1 cellular context compared by ENCODE assay signal in genomic region chr6:30614044-30614842, GRCh38.
TF ChIP-seq lines count a peak whose summit lies in the region.

No MANE protein-coding gene starts in this region.

TF ChIP-seq in K562, 482 proteins besides CTCF, POLR2A, EP300 and RAD21 (continued from another document and continues in another):
- TF ChIP-seq, protein P1, sequence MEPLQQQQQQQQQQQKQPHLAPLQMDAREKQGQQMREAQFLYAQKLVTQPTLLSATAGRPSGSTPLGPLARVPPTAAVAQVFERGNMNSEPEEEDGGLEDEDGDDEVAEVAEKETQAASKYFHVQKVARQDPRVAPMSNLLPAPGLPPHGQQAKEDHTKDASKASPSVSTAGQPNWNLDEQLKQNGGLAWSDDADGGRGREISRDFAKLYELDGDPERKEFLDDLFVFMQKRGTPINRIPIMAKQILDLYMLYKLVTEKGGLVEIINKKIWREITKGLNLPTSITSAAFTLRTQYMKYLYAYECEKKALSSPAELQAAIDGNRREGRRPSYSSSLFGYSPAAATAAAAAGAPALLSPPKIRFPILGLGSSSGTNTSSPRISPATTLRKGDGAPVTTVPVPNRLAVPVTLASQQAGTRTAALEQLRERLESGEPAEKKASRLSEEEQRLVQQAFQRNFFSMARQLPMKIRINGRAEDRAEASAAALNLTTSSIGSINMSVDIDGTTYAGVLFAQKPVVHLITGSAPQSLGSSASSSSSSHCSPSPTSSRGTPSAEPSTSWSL (CRISPR knock-in tag; IDR thresholded peaks at IDR 0.05; ENCODE audit: borderline replicate concordance) = no peak
- TF ChIP-seq, protein P2, sequence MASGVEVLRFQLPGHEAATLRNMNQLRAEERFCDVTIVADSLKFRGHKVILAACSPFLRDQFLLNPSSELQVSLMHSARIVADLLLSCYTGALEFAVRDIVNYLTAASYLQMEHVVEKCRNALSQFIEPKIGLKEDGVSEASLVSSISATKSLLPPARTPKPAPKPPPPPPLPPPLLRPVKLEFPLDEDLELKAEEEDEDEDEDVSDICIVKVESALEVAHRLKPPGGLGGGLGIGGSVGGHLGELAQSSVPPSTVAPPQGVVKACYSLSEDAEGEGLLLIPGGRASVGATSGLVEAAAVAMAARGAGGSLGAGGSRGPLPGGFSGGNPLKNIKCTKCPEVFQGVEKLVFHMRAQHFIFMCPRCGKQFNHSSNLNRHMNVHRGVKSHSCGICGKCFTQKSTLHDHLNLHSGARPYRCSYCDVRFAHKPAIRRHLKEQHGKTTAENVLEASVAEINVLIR (CRISPR knock-in tag; IDR thresholded peaks at IDR 0.05) = no peak
- no peak for TF ChIP-seq FOXP1 (CRISPR knock-in tag; IDR thresholded peaks at IDR 0.05)
- TF ChIP-seq SETDB1 (IDR thresholded peaks at IDR 0.05; ENCODE audit: low read length) = no peak
- no peak for TF ChIP-seq ZZZ3 (IDR thresholded peaks at IDR 0.05)
- TF ChIP-seq, protein P3, sequence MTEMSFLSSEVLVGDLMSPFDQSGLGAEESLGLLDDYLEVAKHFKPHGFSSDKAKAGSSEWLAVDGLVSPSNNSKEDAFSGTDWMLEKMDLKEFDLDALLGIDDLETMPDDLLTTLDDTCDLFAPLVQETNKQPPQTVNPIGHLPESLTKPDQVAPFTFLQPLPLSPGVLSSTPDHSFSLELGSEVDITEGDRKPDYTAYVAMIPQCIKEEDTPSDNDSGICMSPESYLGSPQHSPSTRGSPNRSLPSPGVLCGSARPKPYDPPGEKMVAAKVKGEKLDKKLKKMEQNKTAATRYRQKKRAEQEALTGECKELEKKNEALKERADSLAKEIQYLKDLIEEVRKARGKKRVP (CRISPR knock-in tag; IDR thresholded peaks at IDR 0.05) = no peak; the same call in 1 of the 2 replicates
- no peak for TF ChIP-seq BDP1 (IDR thresholded peaks at IDR 0.05; ENCODE audit: insufficient read depth, insufficient read length)
- no peak for TF ChIP-seq WHSC1 (IDR thresholded peaks at IDR 0.05; ENCODE audit: low read length)
- TF ChIP-seq MAFK (IDR thresholded peaks at IDR 0.05; ENCODE audit: low read length) = no peak
- no peak for TF ChIP-seq FOXK1 (CRISPR knock-in tag; IDR thresholded peaks at IDR 0.05; ENCODE audit: borderline replicate concordance)
- TF ChIP-seq TCF3 (CRISPR knock-in tag; IDR thresholded peaks at IDR 0.05) = no peak
- TF ChIP-seq, protein P4, sequence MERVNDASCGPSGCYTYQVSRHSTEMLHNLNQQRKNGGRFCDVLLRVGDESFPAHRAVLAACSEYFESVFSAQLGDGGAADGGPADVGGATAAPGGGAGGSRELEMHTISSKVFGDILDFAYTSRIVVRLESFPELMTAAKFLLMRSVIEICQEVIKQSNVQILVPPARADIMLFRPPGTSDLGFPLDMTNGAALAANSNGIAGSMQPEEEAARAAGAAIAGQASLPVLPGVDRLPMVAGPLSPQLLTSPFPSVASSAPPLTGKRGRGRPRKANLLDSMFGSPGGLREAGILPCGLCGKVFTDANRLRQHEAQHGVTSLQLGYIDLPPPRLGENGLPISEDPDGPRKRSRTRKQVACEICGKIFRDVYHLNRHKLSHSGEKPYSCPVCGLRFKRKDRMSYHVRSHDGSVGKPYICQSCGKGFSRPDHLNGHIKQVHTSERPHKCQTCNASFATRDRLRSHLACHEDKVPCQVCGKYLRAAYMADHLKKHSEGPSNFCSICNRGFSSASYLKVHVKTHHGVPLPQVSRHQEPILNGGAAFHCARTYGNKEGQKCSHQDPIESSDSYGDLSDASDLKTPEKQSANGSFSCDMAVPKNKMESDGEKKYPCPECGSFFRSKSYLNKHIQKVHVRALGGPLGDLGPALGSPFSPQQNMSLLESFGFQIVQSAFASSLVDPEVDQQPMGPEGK (CRISPR knock-in tag; IDR thresholded peaks at IDR 0.05; ENCODE audit: borderline replicate concordance) = peak; percentile 42; the same call in 1 of the 2 replicates
- TF ChIP-seq CEBPB (tag; IDR thresholded peaks at IDR 0.05) = no peak
- TF ChIP-seq ZNF512 (tag; IDR thresholded peaks at IDR 0.05) = no peak
- no peak for TF ChIP-seq TCF7L2 (IDR thresholded peaks at IDR 0.05; ENCODE audit: low read depth, low read length)
- 0 out of 2 replicates have a peak, but pooled peaks have one; percentile 15 for TF ChIP-seq TRIM28 (IDR thresholded peaks at IDR 0.05)
- no peak for TF ChIP-seq ZNF212 (CRISPR knock-in tag; IDR thresholded peaks at IDR 0.05)
- TF ChIP-seq EGR1 (conservative IDR thresholded peaks at IDR 0.05) = 0 out of 2 replicates have a peak, but pooled peaks have one; percentile 3
- TF ChIP-seq, protein P5, sequence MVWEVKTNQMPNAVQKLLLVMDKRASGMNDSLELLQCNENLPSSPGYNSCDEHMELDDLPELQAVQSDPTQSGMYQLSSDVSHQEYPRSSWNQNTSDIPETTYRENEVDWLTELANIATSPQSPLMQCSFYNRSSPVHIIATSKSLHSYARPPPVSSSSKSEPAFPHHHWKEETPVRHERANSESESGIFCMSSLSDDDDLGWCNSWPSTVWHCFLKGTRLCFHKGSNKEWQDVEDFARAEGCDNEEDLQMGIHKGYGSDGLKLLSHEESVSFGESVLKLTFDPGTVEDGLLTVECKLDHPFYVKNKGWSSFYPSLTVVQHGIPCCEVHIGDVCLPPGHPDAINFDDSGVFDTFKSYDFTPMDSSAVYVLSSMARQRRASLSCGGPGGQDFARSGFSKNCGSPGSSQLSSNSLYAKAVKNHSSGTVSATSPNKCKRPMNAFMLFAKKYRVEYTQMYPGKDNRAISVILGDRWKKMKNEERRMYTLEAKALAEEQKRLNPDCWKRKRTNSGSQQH (CRISPR knock-in tag; IDR thresholded peaks at IDR 0.05) = peak; percentile 90
- TF ChIP-seq, protein P6, sequence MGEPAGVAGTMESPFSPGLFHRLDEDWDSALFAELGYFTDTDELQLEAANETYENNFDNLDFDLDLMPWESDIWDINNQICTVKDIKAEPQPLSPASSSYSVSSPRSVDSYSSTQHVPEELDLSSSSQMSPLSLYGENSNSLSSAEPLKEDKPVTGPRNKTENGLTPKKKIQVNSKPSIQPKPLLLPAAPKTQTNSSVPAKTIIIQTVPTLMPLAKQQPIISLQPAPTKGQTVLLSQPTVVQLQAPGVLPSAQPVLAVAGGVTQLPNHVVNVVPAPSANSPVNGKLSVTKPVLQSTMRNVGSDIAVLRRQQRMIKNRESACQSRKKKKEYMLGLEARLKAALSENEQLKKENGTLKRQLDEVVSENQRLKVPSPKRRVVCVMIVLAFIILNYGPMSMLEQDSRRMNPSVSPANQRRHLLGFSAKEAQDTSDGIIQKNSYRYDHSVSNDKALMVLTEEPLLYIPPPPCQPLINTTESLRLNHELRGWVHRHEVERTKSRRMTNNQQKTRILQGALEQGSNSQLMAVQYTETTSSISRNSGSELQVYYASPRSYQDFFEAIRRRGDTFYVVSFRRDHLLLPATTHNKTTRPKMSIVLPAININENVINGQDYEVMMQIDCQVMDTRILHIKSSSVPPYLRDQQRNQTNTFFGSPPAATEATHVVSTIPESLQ (CRISPR knock-in tag; IDR thresholded peaks at IDR 0.05) = peak; percentile 29; the same call in 1 of the 2 replicates
- 0 out of 2 replicates have a peak, but pooled peaks have one; percentile 53 for TF ChIP-seq LARP7 (IDR thresholded peaks at IDR 0.05)
- TF ChIP-seq E2F8 (IDR thresholded peaks at IDR 0.05; ENCODE audit: low read depth, partially characterized antibody) = peak; percentile 68
- TF ChIP-seq, protein P7, sequence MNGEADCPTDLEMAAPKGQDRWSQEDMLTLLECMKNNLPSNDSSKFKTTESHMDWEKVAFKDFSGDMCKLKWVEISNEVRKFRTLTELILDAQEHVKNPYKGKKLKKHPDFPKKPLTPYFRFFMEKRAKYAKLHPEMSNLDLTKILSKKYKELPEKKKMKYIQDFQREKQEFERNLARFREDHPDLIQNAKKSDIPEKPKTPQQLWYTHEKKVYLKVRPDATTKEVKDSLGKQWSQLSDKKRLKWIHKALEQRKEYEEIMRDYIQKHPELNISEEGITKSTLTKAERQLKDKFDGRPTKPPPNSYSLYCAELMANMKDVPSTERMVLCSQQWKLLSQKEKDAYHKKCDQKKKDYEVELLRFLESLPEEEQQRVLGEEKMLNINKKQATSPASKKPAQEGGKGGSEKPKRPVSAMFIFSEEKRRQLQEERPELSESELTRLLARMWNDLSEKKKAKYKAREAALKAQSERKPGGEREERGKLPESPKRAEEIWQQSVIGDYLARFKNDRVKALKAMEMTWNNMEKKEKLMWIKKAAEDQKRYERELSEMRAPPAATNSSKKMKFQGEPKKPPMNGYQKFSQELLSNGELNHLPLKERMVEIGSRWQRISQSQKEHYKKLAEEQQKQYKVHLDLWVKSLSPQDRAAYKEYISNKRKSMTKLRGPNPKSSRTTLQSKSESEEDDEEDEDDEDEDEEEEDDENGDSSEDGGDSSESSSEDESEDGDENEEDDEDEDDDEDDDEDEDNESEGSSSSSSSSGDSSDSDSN (IDR thresholded peaks at IDR 0.05; ENCODE audit: borderline replicate concordance in 1 of 2, low read depth in 2 of 2, low read length in 2 of 2) = no peak
- TF ChIP-seq, protein P8, sequence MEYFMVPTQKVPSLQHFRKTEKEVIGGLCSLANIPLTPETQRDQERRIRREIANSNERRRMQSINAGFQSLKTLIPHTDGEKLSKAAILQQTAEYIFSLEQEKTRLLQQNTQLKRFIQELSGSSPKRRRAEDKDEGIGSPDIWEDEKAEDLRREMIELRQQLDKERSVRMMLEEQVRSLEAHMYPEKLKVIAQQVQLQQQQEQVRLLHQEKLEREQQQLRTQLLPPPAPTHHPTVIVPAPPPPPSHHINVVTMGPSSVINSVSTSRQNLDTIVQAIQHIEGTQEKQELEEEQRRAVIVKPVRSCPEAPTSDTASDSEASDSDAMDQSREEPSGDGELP (CRISPR knock-in tag; IDR thresholded peaks at IDR 0.05; ENCODE audit: borderline replicate concordance) = no peak
- no peak for TF ChIP-seq MEF2D (tag; conservative IDR thresholded peaks at IDR 0.05; ENCODE audit: low read depth)
- TF ChIP-seq PML (IDR thresholded peaks at IDR 0.05; ENCODE audit: low read length) = no peak
- TF ChIP-seq CCAR2 (IDR thresholded peaks at IDR 0.05; ENCODE audit: low read depth, low read length) = no peak
- peak; percentile 60 for TF ChIP-seq MTA3 (IDR thresholded peaks at IDR 0.05; ENCODE audit: borderline replicate concordance)
- no peak for TF ChIP-seq ZC3H8 (IDR thresholded peaks at IDR 0.05)
- no peak for TF ChIP-seq ZBED1 (IDR thresholded peaks at IDR 0.05)
- TF ChIP-seq, protein P9, sequence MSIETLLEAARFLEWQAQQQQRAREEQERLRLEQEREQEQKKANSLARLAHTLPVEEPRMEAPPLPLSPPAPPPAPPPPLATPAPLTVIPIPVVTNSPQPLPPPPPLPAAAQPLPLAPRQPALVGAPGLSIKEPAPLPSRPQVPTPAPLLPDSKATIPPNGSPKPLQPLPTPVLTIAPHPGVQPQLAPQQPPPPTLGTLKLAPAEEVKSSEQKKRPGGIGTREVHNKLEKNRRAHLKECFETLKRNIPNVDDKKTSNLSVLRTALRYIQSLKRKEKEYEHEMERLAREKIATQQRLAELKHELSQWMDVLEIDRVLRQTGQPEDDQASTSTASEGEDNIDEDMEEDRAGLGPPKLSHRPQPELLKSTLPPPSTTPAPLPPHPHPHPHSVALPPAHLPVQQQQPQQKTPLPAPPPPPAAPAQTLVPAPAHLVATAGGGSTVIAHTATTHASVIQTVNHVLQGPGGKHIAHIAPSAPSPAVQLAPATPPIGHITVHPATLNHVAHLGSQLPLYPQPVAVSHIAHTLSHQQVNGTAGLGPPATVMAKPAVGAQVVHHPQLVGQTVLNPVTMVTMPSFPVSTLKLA (conservative IDR thresholded peaks at IDR 0.05) = 0 out of 4 replicates have a peak, but pooled peaks of 1 of the 2 experiments have one; percentile 21
- TF ChIP-seq SMAD3 (CRISPR knock-in tag; conservative IDR thresholded peaks at IDR 0.05) = peak; percentile 85
- TF ChIP-seq, protein P10, sequence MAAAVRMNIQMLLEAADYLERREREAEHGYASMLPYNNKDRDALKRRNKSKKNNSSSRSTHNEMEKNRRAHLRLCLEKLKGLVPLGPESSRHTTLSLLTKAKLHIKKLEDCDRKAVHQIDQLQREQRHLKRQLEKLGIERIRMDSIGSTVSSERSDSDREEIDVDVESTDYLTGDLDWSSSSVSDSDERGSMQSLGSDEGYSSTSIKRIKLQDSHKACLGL (CRISPR knock-in tag; IDR thresholded peaks at IDR 0.05; ENCODE audit: borderline replicate concordance, poor library complexity, severe bottlenecking) = no peak
- no peak for TF ChIP-seq SAP30 (IDR thresholded peaks at IDR 0.05; ENCODE audit: borderline replicate concordance, insufficient read depth, low read depth, low read length, poor library complexity, severe bottlenecking)
- peak; percentile 41; the same call in 1 of the 2 replicates for TF ChIP-seq ZFPM2 (CRISPR knock-in tag; IDR thresholded peaks at IDR 0.05)
- no peak for TF ChIP-seq PTTG1 (tag; IDR thresholded peaks at IDR 0.05; ENCODE audit: low read depth)
